ENCODE assay signal across 1 cellular context in genomic region chr19:30521937-30522336, GRCh38.
TF ChIP-seq lines count a peak whose summit lies in the region.

No MANE protein-coding gene starts in this region.

TF ChIP-seq in HEK293, 187 proteins besides CTCF, POLR2A, EP300 and RAD21 (continued from another document):
- TF ChIP-seq PRDM10 (tag by site-specific recombination; IDR thresholded peaks at IDR 0.05) (no peak), YY1 (tag by site-specific recombination; IDR thresholded peaks at IDR 0.05) (no peak), ZNF292 (tag by site-specific recombination; IDR thresholded peaks at IDR 0.05; ENCODE audit: borderline replicate concordance, low read depth) (no peak), ZNF645 (tag by site-specific recombination; IDR thresholded peaks at IDR 0.05) (no peak), RBAK (tag by site-specific recombination; IDR thresholded peaks at IDR 0.05) (no peak), ZNF707 (tag by site-specific recombination; IDR thresholded peaks at IDR 0.05) (no peak), ZNF660 (tag by site-specific recombination; IDR thresholded peaks at IDR 0.05) (no peak), ZNF561 (tag by site-specific recombination; IDR thresholded peaks at IDR 0.05; ENCODE audit: borderline replicate concordance) (no peak), ZNF610 (tag by site-specific recombination; IDR thresholded peaks at IDR 0.05; ENCODE audit: borderline replicate concordance) (no peak), SALL2 (tag by site-specific recombination; IDR thresholded peaks at IDR 0.05; ENCODE audit: borderline replicate concordance) (no peak), ZBTB1 (tag by site-specific recombination; IDR thresholded peaks at IDR 0.05) (no peak), ZSCAN18 (tag by site-specific recombination; IDR thresholded peaks at IDR 0.05) (no peak), ZNF555 (tag by site-specific recombination; conservative IDR thresholded peaks at IDR 0.05) (no peak)
